In the genomic region with DNA sequence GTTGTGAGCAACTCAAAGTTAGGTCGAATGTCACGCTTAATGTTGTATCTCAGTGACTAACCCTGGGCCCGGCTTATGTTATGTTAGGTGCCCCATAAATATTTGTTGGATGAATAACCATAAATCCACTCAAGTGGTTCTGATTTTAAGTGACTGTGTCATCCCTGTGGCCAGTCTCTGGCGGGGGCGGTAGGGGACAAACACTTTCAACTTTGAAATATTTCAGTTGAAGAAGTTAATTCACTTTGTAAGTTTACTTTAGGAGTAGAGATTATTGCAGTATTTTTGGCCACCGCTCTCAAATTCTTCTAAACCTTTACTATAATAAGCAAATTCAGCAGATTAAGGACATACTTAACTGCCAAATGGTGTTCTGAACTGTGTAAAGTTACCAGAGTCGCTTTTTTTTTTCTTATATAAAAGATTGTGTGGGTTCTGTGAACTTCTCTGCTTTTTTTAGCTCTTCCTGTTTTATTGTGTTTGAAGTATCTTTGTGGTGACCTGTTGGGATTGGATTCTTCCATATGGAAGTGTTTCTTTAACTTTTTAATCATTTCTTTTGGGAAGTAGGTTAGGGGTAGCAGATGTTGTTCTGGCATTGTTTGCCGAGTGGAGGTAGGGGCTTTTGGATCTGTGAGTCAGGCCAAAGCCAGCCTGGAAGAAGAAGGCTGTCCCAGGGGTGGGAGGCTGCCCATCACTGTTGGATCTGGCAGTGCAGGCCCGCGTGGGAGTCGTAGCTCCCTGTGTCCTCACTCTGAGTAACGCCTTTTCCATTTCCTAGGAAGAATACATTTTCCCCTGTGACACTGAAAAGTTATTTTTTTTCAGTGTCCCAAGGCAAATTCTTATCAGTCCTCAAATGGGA, we compare ENCODE assay signal across 1 cellular context.
TF ChIP-seq lines count a peak whose summit lies in the region.

No MANE protein-coding gene starts in this region.

TF ChIP-seq in HEK293, 187 proteins besides CTCF, POLR2A, EP300 and RAD21 (continued from another document and continues in another):
- TF ChIP-seq, protein P1, sequence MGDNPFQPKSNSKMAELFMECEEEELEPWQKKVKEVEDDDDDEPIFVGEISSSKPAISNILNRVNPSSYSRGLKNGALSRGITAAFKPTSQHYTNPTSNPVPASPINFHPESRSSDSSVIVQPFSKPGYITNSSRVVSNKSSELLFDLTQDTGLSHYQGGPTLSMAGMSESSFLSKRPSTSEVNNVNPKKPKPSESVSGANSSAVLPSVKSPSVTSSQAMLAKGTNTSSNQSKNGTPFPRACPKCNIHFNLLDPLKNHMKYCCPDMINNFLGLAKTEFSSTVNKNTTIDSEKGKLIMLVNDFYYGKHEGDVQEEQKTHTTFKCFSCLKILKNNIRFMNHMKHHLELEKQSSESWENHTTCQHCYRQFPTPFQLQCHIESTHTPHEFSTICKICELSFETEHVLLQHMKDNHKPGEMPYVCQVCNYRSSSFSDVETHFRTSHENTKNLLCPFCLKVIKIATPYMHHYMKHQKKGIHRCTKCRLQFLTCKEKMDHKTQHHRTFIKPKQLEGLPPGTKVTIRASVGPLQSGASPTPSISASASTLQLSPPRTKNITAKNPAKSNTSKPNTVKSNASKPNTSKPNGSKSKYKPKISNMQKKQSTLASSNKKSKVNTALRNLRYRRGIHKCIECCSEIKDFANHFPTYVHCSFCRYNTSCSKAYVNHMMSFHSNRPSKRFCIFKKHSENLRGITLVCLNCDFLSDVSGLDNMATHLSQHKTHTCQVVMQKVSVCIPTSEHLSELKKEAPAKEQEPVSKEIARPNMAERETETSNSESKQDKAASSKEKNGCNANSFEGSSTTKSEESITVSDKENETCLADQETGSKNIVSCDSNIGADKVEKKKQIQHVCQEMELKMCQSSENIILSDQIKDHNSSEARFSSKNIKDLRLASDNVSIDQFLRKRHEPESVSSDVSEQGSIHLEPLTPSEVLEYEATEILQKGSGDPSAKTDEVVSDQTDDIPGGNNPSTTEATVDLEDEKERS (tag by site-specific recombination; IDR thresholded peaks at IDR 0.05) = no peak
- TF ChIP-seq ZNF544 (tag by site-specific recombination; IDR thresholded peaks at IDR 0.05) (no peak), PRDM1 (tag by site-specific recombination; IDR thresholded peaks at IDR 0.05) (no peak), ZNF350 (tag by site-specific recombination; IDR thresholded peaks at IDR 0.05) (no peak), ZNF658 (tag by site-specific recombination; IDR thresholded peaks at IDR 0.05) (no peak), ZNF837 (tag by site-specific recombination; IDR thresholded peaks at IDR 0.05) (no peak), HOXD13 (CRISPR knock-in tag; IDR thresholded peaks at IDR 0.05; ENCODE audit: borderline replicate concordance) (no peak), ZNF530 (tag by site-specific recombination; IDR thresholded peaks at IDR 0.05; ENCODE audit: low read depth) (no peak), ZNF341 (tag by site-specific recombination; IDR thresholded peaks at IDR 0.05; ENCODE audit: low read depth) (no peak), ZNF571 (tag by site-specific recombination; IDR thresholded peaks at IDR 0.05) (no peak), ZNF391 (tag by site-specific recombination; IDR thresholded peaks at IDR 0.05; ENCODE audit: borderline replicate concordance, low read depth) (no peak), SP7 (tag by site-specific recombination; IDR thresholded peaks at IDR 0.05) (peak; percentile 64), ZNF302 (tag by site-specific recombination; IDR thresholded peaks at IDR 0.05; ENCODE audit: low read depth) (no peak), GLIS1 (tag by site-specific recombination; IDR thresholded peaks at IDR 0.05) (peak; percentile 52; the same call in 1 of the 2 replicates), ZNF768 (tag by site-specific recombination; IDR thresholded peaks at IDR 0.05) (no peak), ZNF792 (tag by site-specific recombination; IDR thresholded peaks at IDR 0.05) (no peak), TCF7L2 (IDR thresholded peaks at IDR 0.05; ENCODE audit: borderline replicate concordance, low read depth, low read length) (no peak), ZNF324 (tag by site-specific recombination; IDR thresholded peaks at IDR 0.05) (peak; percentile 36; the same call in 1 of the 2 replicates), ZNF707 (tag by site-specific recombination; IDR thresholded peaks at IDR 0.05) (no peak), KLF10 (tag by site-specific recombination; IDR thresholded peaks at IDR 0.05) (no peak; the same call in 1 of the 2 replicates), KLF9 (tag by site-specific recombination; IDR thresholded peaks at IDR 0.05; ENCODE audit: low read depth) (no peak; the same call in 1 of the 2 replicates), ZNF157 (tag by site-specific recombination; IDR thresholded peaks at IDR 0.05) (no peak), ZBTB21 (tag by site-specific recombination; IDR thresholded peaks at IDR 0.05) (no peak), ZNF114 (tag by site-specific recombination; IDR thresholded peaks at IDR 0.05) (no peak), SALL2 (tag by site-specific recombination; IDR thresholded peaks at IDR 0.05; ENCODE audit: borderline replicate concordance) (no peak), ZNF776 (tag by site-specific recombination; IDR thresholded peaks at IDR 0.05; ENCODE audit: borderline replicate concordance) (no peak), ZNF416 (tag by site-specific recombination; IDR thresholded peaks at IDR 0.05) (no peak), KLF16 (tag by site-specific recombination; IDR thresholded peaks at IDR 0.05) (no peak), ZNF404 (tag by site-specific recombination; IDR thresholded peaks at IDR 0.05) (no peak), ZNF510 (tag by site-specific recombination; IDR thresholded peaks at IDR 0.05; ENCODE audit: insufficient replicate concordance) (no peak), ZFP69B (tag by site-specific recombination; IDR thresholded peaks at IDR 0.05) (peak; percentile 63), ZNF830 (tag by site-specific recombination; IDR thresholded peaks at IDR 0.05; ENCODE audit: low read depth) (no peak), ZNF202 (tag by site-specific recombination; IDR thresholded peaks at IDR 0.05; ENCODE audit: borderline replicate concordance) (no peak), ZNF585B (tag by site-specific recombination; IDR thresholded peaks at IDR 0.05) (no peak), ZNF654 (tag by site-specific recombination; IDR thresholded peaks at IDR 0.05; ENCODE audit: low read depth) (no peak), ZNF548 (tag by site-specific recombination; IDR thresholded peaks at IDR 0.05) (no peak), ZFHX2 (tag by site-specific recombination; conservative IDR thresholded peaks at IDR 0.05) (peak; percentile 58), ZBTB20 (tag by site-specific recombination; IDR thresholded peaks at IDR 0.05) (peak; percentile 81; the same call in 1 of the 2 replicates)
- TF ChIP-seq, protein P2, sequence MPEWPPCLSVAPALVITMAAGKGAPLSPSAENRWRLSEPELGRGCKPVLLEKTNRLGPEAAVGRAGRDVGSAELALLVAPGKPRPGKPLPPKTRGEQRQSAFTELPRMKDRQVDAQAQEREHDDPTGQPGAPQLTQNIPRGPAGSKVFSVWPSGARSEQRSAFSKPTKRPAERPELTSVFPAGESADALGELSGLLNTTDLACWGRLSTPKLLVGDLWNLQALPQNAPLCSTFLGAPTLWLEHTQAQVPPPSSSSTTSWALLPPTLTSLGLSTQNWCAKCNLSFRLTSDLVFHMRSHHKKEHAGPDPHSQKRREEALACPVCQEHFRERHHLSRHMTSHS (tag by site-specific recombination; IDR thresholded peaks at IDR 0.05) = no peak
- TF ChIP-seq, protein P3, sequence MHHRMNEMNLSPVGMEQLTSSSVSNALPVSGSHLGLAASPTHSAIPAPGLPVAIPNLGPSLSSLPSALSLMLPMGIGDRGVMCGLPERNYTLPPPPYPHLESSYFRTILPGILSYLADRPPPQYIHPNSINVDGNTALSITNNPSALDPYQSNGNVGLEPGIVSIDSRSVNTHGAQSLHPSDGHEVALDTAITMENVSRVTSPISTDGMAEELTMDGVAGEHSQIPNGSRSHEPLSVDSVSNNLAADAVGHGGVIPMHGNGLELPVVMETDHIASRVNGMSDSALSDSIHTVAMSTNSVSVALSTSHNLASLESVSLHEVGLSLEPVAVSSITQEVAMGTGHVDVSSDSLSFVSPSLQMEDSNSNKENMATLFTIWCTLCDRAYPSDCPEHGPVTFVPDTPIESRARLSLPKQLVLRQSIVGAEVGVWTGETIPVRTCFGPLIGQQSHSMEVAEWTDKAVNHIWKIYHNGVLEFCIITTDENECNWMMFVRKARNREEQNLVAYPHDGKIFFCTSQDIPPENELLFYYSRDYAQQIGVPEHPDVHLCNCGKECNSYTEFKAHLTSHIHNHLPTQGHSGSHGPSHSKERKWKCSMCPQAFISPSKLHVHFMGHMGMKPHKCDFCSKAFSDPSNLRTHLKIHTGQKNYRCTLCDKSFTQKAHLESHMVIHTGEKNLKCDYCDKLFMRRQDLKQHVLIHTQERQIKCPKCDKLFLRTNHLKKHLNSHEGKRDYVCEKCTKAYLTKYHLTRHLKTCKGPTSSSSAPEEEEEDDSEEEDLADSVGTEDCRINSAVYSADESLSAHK (tag by site-specific recombination; IDR thresholded peaks at IDR 0.05) = no peak
- TF ChIP-seq, protein P4, sequence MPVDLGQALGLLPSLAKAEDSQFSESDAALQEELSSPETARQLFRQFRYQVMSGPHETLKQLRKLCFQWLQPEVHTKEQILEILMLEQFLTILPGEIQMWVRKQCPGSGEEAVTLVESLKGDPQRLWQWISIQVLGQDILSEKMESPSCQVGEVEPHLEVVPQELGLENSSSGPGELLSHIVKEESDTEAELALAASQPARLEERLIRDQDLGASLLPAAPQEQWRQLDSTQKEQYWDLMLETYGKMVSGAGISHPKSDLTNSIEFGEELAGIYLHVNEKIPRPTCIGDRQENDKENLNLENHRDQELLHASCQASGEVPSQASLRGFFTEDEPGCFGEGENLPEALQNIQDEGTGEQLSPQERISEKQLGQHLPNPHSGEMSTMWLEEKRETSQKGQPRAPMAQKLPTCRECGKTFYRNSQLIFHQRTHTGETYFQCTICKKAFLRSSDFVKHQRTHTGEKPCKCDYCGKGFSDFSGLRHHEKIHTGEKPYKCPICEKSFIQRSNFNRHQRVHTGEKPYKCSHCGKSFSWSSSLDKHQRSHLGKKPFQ (tag by site-specific recombination; IDR thresholded peaks at IDR 0.05) = no peak
- TF ChIP-seq, protein P5, sequence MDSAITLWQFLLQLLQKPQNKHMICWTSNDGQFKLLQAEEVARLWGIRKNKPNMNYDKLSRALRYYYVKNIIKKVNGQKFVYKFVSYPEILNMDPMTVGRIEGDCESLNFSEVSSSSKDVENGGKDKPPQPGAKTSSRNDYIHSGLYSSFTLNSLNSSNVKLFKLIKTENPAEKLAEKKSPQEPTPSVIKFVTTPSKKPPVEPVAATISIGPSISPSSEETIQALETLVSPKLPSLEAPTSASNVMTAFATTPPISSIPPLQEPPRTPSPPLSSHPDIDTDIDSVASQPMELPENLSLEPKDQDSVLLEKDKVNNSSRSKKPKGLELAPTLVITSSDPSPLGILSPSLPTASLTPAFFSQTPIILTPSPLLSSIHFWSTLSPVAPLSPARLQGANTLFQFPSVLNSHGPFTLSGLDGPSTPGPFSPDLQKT (IDR thresholded peaks at IDR 0.05; ENCODE audit: borderline replicate concordance, low read depth, low read length) = no peak
- TF ChIP-seq, protein P6, sequence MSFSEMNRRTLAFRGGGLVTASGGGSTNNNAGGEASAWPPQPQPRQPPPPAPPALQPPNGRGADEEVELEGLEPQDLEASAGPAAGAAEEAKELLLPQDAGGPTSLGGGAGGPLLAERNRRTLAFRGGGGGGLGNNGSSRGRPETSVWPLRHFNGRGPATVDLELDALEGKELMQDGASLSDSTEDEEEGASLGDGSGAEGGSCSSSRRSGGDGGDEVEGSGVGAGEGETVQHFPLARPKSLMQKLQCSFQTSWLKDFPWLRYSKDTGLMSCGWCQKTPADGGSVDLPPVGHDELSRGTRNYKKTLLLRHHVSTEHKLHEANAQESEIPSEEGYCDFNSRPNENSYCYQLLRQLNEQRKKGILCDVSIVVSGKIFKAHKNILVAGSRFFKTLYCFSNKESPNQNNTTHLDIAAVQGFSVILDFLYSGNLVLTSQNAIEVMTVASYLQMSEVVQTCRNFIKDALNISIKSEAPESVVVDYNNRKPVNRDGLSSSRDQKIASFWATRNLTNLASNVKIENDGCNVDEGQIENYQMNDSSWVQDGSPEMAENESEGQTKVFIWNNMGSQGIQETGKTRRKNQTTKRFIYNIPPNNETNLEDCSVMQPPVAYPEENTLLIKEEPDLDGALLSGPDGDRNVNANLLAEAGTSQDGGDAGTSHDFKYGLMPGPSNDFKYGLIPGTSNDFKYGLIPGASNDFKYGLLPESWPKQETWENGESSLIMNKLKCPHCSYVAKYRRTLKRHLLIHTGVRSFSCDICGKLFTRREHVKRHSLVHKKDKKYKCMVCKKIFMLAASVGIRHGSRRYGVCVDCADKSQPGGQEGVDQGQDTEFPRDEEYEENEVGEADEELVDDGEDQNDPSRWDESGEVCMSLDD (tag by site-specific recombination; IDR thresholded peaks at IDR 0.05) = no peak
- TF ChIP-seq, protein P7, sequence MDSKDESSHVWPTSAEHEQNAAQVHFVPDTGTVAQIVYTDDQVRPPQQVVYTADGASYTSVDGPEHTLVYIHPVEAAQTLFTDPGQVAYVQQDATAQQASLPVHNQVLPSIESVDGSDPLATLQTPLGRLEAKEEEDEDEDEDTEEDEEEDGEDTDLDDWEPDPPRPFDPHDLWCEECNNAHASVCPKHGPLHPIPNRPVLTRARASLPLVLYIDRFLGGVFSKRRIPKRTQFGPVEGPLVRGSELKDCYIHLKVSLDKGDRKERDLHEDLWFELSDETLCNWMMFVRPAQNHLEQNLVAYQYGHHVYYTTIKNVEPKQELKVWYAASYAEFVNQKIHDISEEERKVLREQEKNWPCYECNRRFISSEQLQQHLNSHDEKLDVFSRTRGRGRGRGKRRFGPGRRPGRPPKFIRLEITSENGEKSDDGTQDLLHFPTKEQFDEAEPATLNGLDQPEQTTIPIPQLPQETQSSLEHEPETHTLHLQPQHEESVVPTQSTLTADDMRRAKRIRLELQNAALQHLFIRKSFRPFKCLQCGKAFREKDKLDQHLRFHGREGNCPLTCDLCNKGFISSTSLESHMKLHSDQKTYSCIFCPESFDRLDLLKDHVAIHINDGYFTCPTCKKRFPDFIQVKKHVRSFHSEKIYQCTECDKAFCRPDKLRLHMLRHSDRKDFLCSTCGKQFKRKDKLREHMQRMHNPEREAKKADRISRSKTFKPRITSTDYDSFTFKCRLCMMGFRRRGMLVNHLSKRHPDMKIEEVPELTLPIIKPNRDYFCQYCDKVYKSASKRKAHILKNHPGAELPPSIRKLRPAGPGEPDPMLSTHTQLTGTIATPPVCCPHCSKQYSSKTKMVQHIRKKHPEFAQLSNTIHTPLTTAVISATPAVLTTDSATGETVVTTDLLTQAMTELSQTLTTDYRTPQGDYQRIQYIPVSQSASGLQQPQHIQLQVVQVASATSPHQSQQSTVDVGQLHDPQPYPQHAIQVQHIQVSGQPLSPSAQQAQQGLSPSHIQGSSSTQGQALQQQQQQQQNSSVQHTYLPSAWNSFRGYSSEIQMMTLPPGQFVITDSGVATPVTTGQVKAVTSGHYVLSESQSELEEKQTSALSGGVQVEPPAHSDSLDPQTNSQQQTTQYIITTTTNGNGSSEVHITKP (tag by site-specific recombination; IDR thresholded peaks at IDR 0.05) = no peak
- TF ChIP-seq, protein P8, sequence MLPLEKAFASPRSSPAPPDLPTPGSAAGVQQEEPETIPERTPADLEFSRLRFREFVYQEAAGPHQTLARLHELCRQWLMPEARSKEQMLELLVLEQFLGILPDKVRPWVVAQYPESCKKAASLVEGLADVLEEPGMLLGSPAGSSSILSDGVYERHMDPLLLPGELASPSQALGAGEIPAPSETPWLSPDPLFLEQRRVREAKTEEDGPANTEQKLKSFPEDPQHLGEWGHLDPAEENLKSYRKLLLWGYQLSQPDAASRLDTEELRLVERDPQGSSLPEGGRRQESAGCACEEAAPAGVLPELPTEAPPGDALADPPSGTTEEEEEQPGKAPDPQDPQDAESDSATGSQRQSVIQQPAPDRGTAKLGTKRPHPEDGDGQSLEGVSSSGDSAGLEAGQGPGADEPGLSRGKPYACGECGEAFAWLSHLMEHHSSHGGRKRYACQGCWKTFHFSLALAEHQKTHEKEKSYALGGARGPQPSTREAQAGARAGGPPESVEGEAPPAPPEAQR (tag by site-specific recombination; IDR thresholded peaks at IDR 0.05) = no peak
